1 cellular context compared by ENCODE assay signal in genomic region chr10:79398642-79399041, GRCh38.
TF ChIP-seq lines count a peak whose summit lies in the region.

No MANE protein-coding gene starts in this region.

TF ChIP-seq in endothelial cell of umbilical vein, 7 proteins besides CTCF, POLR2A, EP300 and RAD21:
- TF ChIP-seq POLR2AphosphoS5 (IDR thresholded peaks at IDR 0.05; ENCODE audit: insufficient read depth, low read depth, low read length) (no peak), EZH2 (IDR thresholded peaks at IDR 0.05; ENCODE audit: borderline replicate concordance, low read depth, low read length, severe bottlenecking) (no peak), JUN (IDR thresholded peaks at IDR 0.05; ENCODE audit: borderline replicate concordance, insufficient read depth, insufficient read length, low read depth) (no peak), MAX (IDR thresholded peaks at IDR 0.05; ENCODE audit: insufficient read depth, insufficient read length) (no peak), GATA2 (IDR thresholded peaks at IDR 0.05; ENCODE audit: insufficient read depth, insufficient read length, low read depth, low read length) (no peak), FOS (IDR thresholded peaks at IDR 0.05; ENCODE audit: borderline replicate concordance, insufficient read depth, low read length) (no peak), MYC (IDR thresholded peaks at IDR 0.05; ENCODE audit: low read depth, low read length) (no peak)
